In the genomic region with DNA sequence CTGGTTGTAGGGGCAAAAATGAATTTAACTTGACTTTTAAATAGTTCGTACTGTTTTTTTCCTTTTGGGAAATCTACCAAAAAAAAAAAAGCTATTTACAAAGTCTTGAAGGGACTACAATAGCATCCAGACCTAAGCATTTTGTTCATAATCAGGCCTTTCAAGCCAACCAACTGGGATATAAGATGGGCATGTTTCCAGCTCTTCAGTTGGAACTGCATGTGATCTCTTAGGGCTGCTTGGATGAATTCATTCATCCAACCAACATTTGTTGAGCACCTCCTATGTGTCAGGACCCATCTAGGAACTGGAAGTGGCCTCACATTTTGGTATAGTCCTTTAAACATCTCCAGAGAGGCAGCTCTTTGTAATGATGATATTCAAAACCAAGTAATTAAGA, we compare ENCODE assay signal across 23 cellular contexts.
DNase-seq lines count a peak whose midpoint lies in the region.
"Had no signal": no experiment of that assay in that cellular context is flagged by ENCODE, and none has a peak within 500 bp of the region (broad histone marks: within the 10 kb centered on the region; RNA-seq: fewer than 3 reads in every experiment).

No MANE protein-coding gene starts in this region.

- DNase-seq in Ammon's horn (ENCODE audit: low spot score), result peak; percentile 66
- DNase-seq in COLO829 (ENCODE audit: low spot score), result peak; percentile 48
- no peak for DNase-seq in activated T-helper 2 cell treated with anti-CD3 and anti-CD28 coated beads, Interferon-gamma antibody, Interleukin-2, Interleukin-4, amounts not matched to agents 10 μg/mL and 5 μg/mL and 100 μg/mL, durations not matched to agents 14 hours and 24 hours and 36 hours (ENCODE audit: low spot score)
- peak; percentile 77 for DNase-seq in globus pallidus (ENCODE audit: low spot score)
- DNase-seq in NK-92 treated with Interleukin-12 subunit alpha and Interleukin-12 subunit beta, amount 100 ng/mL, for 24 hours (lab: John Stamatoyannopoulos, UW), result no peak
- DNase-seq in activated CD4-positive, alpha-beta T cell treated with anti-CD3 and anti-CD28 coated beads for 1 hour, result no peak
- no peak for DNase-seq in stimulated activated naive CD4-positive, alpha-beta T cell treated with Interleukin-2 at 50 U/mL for 16 hours (lab: John Stamatoyannopoulos, UW)
- DNase-seq in NCI-H345 treated with DMSO at 0.1 percent for 48 hours (lab: John Stamatoyannopoulos, UW; ENCODE audit: unreplicated experiment), result no peak
- DNase-seq: activated CD4-positive, alpha-beta T cell treated with anti-CD3 and anti-CD28 coated beads, Interleukin-2, amount 10 ng/mL, durations not matched to agents 24 days and 14 days; activated CD8-positive, alpha-beta memory T cell treated with anti-CD3 and anti-CD28 coated beads, Interleukin-2, amount 10 ng/mL, durations not matched to agents 7 days and 5 days; CD4-positive, CD25-positive, alpha-beta regulatory T cell; colonic mucosa; GDM1; heart left ventricle; NCI-H1092; NCI-H2029 treated with DMSO at 0.1 percent for 48 hours; NCI-H226; SHP77 treated with DMSO at 0.1 percent for 48 hours; stimulated activated CD4-positive, alpha-beta T cell treated with anti-CD3 and anti-CD28 coated beads, Interleukin-2, amount 100 ng/mL, for 48 hours; stimulated activated naive B cell treated with anti-CD40 and anti-IgM and Interleukin-4, amounts not matched to agents 10 μg/mL and 1 μg/mL and 100 μg/mL, for 72 hours; thyroid gland had no signal

- no peak overlapping the region for H3K4me3 Mint-ChIP-seq in activated T-helper 2 cell treated with anti-CD3 and anti-CD28 coated beads, Interferon-gamma antibody, Interleukin-2, Interleukin-4, amounts not matched to agents 10 μg/mL and 5 μg/mL and 100 μg/mL, durations not matched to agents 14 hours and 24 hours and 36 hours (ENCODE audit: low read depth)
- H3K4me3 Mint-ChIP-seq: activated CD4-positive, alpha-beta T cell treated with anti-CD3 and anti-CD28 coated beads, Interleukin-2, amount 10 ng/mL, durations not matched to agents 24 days and 14 days; activated CD8-positive, alpha-beta memory T cell treated with anti-CD3 and anti-CD28 coated beads, Interleukin-2, amount 10 ng/mL, durations not matched to agents 7 days and 5 days; brain; GM23338; stimulated activated naive B cell treated with anti-CD40 and anti-IgM and Interleukin-4, amounts not matched to agents 10 μg/mL and 1 μg/mL and 100 μg/mL, for 72 hours had no signal

- no peaks in the 10 kb centered on the region for H3K27me3 Mint-ChIP-seq in activated T-helper 2 cell treated with anti-CD3 and anti-CD28 coated beads, Interferon-gamma antibody, Interleukin-2, Interleukin-4, amounts not matched to agents 10 μg/mL and 5 μg/mL and 100 μg/mL, durations not matched to agents 14 hours and 24 hours and 36 hours (ENCODE audit: low read depth)
- H3K27me3 Mint-ChIP-seq: activated CD4-positive, alpha-beta T cell treated with anti-CD3 and anti-CD28 coated beads, Interleukin-2, amount 10 ng/mL, durations not matched to agents 24 days and 14 days; activated CD8-positive, alpha-beta memory T cell treated with anti-CD3 and anti-CD28 coated beads, Interleukin-2, amount 10 ng/mL, durations not matched to agents 7 days and 5 days; brain; CD4-positive, CD25-positive, alpha-beta regulatory T cell; stimulated activated naive B cell treated with anti-CD40 and anti-IgM and Interleukin-4, amounts not matched to agents 10 μg/mL and 1 μg/mL and 100 μg/mL, for 72 hours had no signal

- intact Hi-C loops in activated T-helper 2 cell treated with anti-CD3 and anti-CD28 coated beads, Interferon-gamma antibody, Interleukin-2, Interleukin-4, amounts not matched to agents 10 μg/mL and 5 μg/mL and 100 μg/mL, durations not matched to agents 14 hours and 24 hours and 36 hours (cut with micrococcal nuclease), result no loop called here

- peaks cover 12% of the 10 kb centered on the region for H3K4me1 Mint-ChIP-seq in activated T-helper 2 cell treated with anti-CD3 and anti-CD28 coated beads, Interferon-gamma antibody, Interleukin-2, Interleukin-4, amounts not matched to agents 10 μg/mL and 5 μg/mL and 100 μg/mL, durations not matched to agents 14 hours and 24 hours and 36 hours (ENCODE audit: low read depth)
- H3K4me1 Mint-ChIP-seq: activated CD8-positive, alpha-beta memory T cell treated with anti-CD3 and anti-CD28 coated beads, Interleukin-2, amount 10 ng/mL, durations not matched to agents 7 days and 5 days; GM23338 had no signal

- H3K9me3 Mint-ChIP-seq in activated T-helper 2 cell treated with anti-CD3 and anti-CD28 coated beads, Interferon-gamma antibody, Interleukin-2, Interleukin-4, amounts not matched to agents 10 μg/mL and 5 μg/mL and 100 μg/mL, durations not matched to agents 14 hours and 24 hours and 36 hours, result peaks cover 20% of the 10 kb centered on the region
- H3K9me3 Mint-ChIP-seq: stimulated activated naive B cell treated with anti-CD40 and anti-IgM and Interleukin-4, amounts not matched to agents 10 μg/mL and 1 μg/mL and 100 μg/mL, for 72 hours had no signal

- H3K36me3 Mint-ChIP-seq in activated T-helper 2 cell treated with anti-CD3 and anti-CD28 coated beads, Interferon-gamma antibody, Interleukin-2, Interleukin-4, amounts not matched to agents 10 μg/mL and 5 μg/mL and 100 μg/mL, durations not matched to agents 14 hours and 24 hours and 36 hours (ENCODE audit: low read depth), result peaks cover 67% of the 10 kb centered on the region

- H3K27ac Mint-ChIP-seq in activated T-helper 2 cell treated with anti-CD3 and anti-CD28 coated beads, Interferon-gamma antibody, Interleukin-2, Interleukin-4, amounts not matched to agents 10 μg/mL and 5 μg/mL and 100 μg/mL, durations not matched to agents 14 hours and 24 hours and 36 hours, result peak overlapping the region; percentile 2
- H3K27ac Mint-ChIP-seq: activated CD4-positive, alpha-beta T cell treated with anti-CD3 and anti-CD28 coated beads, Interleukin-2, amount 10 ng/mL, durations not matched to agents 24 days and 14 days; activated CD8-positive, alpha-beta memory T cell treated with anti-CD3 and anti-CD28 coated beads, Interleukin-2, amount 10 ng/mL, durations not matched to agents 7 days and 5 days; GM23338; stimulated activated naive B cell treated with anti-CD40 and anti-IgM and Interleukin-4, amounts not matched to agents 10 μg/mL and 1 μg/mL and 100 μg/mL, for 72 hours had no signal

Comparison
In these comparisons a context has a peak if more than half of its experiments do, and no peak if none do; other contexts are left out.
1. DNase-seq: peak in Ammon's horn (single experiment), COLO829 (single experiment) and globus pallidus (single experiment); none in activated T-helper 2 cell treated with anti-CD3 and anti-CD28 coated beads, Interferon-gamma antibody, Interleukin-2, Interleukin-4, amounts not matched to agents 10 μg/mL and 5 μg/mL and 100 μg/mL, durations not matched to agents 14 hours and 24 hours and 36 hours (single experiment), NK-92 treated with Interleukin-12 subunit alpha and Interleukin-12 subunit beta, amount 100 ng/mL, for 24 hours (single experiment), activated CD4-positive, alpha-beta T cell treated with anti-CD3 and anti-CD28 coated beads for 1 hour (single experiment), stimulated activated naive CD4-positive, alpha-beta T cell treated with Interleukin-2 at 50 U/mL for 16 hours (single experiment) and NCI-H345 treated with DMSO at 0.1 percent for 48 hours (single experiment).